ENCODE assay signal across 10 cellular contexts in the genomic region with DNA sequence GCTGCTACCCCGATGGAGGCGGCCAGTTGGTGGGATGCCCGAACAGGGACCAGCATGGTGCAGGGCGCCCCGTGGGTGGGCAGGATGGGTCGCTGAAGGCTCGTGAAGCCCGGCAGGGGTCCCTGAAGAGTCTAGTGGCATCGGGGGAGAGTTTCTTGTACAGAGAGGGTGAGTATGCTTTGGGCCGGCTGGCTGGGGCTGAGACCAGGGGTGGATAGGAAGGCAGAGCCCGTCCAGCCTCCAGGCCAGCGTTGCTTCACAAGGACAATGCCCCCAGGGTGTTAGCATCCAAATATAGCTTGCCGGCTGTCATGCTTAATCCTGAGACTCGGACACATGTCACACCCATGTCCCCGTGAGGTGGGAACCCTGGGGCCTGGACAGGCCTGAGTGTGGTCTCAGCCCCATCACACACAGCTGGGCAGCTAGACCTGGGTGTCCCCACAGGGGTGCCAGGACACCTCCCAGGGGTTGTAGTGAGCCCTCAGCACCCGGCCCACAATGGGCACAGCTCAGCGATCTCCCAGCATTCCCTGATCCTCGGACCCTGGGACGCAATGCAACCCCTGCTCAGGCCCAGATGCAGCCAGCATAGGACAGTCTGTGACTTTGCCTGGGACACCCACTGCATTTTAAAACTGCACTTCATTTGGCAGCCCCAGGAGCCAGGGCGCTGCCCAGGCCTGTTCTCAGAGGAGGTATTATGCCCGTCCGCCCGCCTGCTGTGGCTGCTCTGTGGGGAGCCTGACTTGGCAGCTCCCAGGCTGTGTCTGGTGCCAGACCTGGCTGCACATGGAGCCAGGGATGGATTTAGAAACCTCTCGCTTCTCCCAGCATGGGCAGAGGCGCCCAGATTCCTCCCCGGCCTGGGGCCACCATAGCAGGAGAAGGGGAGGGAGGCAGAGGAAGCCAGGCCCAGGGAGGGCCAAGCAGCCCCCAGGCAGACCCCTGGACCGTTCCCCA. TPM values are rescaled to one million over a fixed set of nuclear protein-coding genes. Genes with fewer than 3 reads are reported as not detected.
DNase-seq lines count a peak whose midpoint lies in the region; ATAC-seq, FAIRE-seq and TF ChIP-seq lines count a peak whose summit lies in the region.
"Had no signal": no experiment of that assay in that cellular context is flagged by ENCODE, and none has a peak within 500 bp of the region (broad histone marks: within the 10 kb centered on the region; RNA-seq: fewer than 3 reads in every experiment).

No MANE protein-coding gene starts in this region.

- FAIRE-seq in GM12892 (lab: Jason Lieb, UNC): no peak
- FAIRE-seq: colon had no signal

- H3K36me3 ChIP-seq in NT2/D1 (ENCODE audit: insufficient read depth, insufficient read length, low read length) (no peaks in the 10 kb centered on the region), prostate gland (no peaks in the 10 kb centered on the region), GM23248 (ENCODE audit: low read depth) (no peaks in the 10 kb centered on the region)

- H3K9me2 ChIP-seq in GM23248 (ENCODE audit: insufficient read depth): no peaks in the 10 kb centered on the region

- no peaks in the 10 kb centered on the region for H3K79me2 ChIP-seq in GM23248 (ENCODE audit: insufficient read depth)

- H3K36me3 Mint-ChIP-seq in activated CD4-positive, alpha-beta memory T cell treated with anti-CD3 and anti-CD28 coated beads, Interleukin-2, amount 10 ng/mL, durations not matched to agents 7 days and 5 days (ENCODE audit: low read depth): peaks cover 8% of the 10 kb centered on the region

- H3K27me3 ChIP-seq in NT2/D1 (ENCODE audit: insufficient read depth, insufficient read length) (no peaks in the 10 kb centered on the region), prostate gland (replicated peaks; ENCODE audit: insufficient read depth) (no peaks in the 10 kb centered on the region), GM23248 (replicated peaks; ENCODE audit: insufficient read depth) (no peaks in the 10 kb centered on the region)

- no peak for TF ChIP-seq CTCF in prostate gland (IDR thresholded peaks at IDR 0.05)

- H4K20me1 ChIP-seq in GM23248 (ENCODE audit: insufficient read depth): no peaks in the 10 kb centered on the region

- H3K4me2 ChIP-seq in GM23248 (ENCODE audit: unreplicated experiment): no peak overlapping the region

- in situ Hi-C loops in GM23248 (cut with MboI): no loop called here

- CTCF ChIA-PET in activated CD4-positive, alpha-beta memory T cell treated with anti-CD3 and anti-CD28 coated beads, Interleukin-2, amount 10 ng/mL, durations not matched to agents 7 days and 5 days (lab: Charles Lee): no interaction called here

- H3K4me3 ChIP-seq in NT2/D1 (ENCODE audit: insufficient read length, low read depth) (no peak overlapping the region), prostate gland (no peak overlapping the region), GM23248 (no peak overlapping the region)

- 57% methylated on average over 27 of the region's 27 CpGs for WGBS in prostate gland
- WGBS in GM23248 (ENCODE audit: low coverage in 1 of 2, low lambda C conversion rate in 2 of 2, missing lambda C conversion rate in 2 of 2), 2 experiments: 82 to 84% methylated on average over 26 to 27 of the region's 27 CpGs

- H3K9ac ChIP-seq in NT2/D1 (ENCODE audit: insufficient read length, low read depth) (peak overlapping the region; percentile 6), GM23248 (no peak overlapping the region)

- H3K9me3 ChIP-seq in NT2/D1 (ENCODE audit: insufficient read depth, low read length) (no peaks in the 10 kb centered on the region), prostate gland (no peaks in the 10 kb centered on the region), GM23248 (ENCODE audit: low read depth) (no peaks in the 10 kb centered on the region)

- H3F3A ChIP-seq in GM23248 (ENCODE audit: insufficient read depth): no peaks in the 10 kb centered on the region

- TF ChIP-seq POLR2A in prostate gland (IDR thresholded peaks at IDR 0.05): no peak
- TF ChIP-seq POLR2A in GM12892 (IDR thresholded peaks at IDR 0.05; ENCODE audit: low read depth, low read length): no peak

- no peak overlapping the region for H2AFZ ChIP-seq in GM23248

- H3K27ac ChIP-seq in prostate gland (peak overlapping the region; percentile 41 to 49), GM23248 (no peak overlapping the region)

- no peaks in the 10 kb centered on the region for H3K9me3 Mint-ChIP-seq in activated CD4-positive, alpha-beta memory T cell treated with anti-CD3 and anti-CD28 coated beads, Interleukin-2, amount 10 ng/mL, durations not matched to agents 7 days and 5 days

- H3K27ac Mint-ChIP-seq in activated CD4-positive, alpha-beta memory T cell treated with anti-CD3 and anti-CD28 coated beads, Interleukin-2, amount 10 ng/mL, durations not matched to agents 7 days and 5 days: no peak overlapping the region

- H3K4me1 ChIP-seq in NT2/D1 (ENCODE audit: insufficient read depth, insufficient read length): peaks cover 21% of the 10 kb centered on the region
- peaks cover 8% of the 10 kb centered on the region for H3K4me1 ChIP-seq in prostate gland (replicated peaks)
- 0 out of 2 replicates have a peak, but pooled peaks cover 4% of the 10 kb centered on the region for H3K4me1 ChIP-seq in GM23248 (ENCODE audit: insufficient read depth)

- POLR2A ChIA-PET in activated CD4-positive, alpha-beta memory T cell treated with anti-CD3 and anti-CD28 coated beads, Interleukin-2, amount 10 ng/mL, durations not matched to agents 7 days and 5 days (lab: Charles Lee): no interaction called here

- ATAC-seq in HG03442 (IDR thresholded peaks at IDR 0.05; ENCODE audit: unreplicated experiment): no peak
- ATAC-seq: HCT116 had no signal

- peak; percentile 43 for DNase-seq in ELF-1 (ENCODE audit: low read depth, low spot score)
- no peak for DNase-seq in NT2/D1 (ENCODE audit: low read depth, low spot score)
- DNase-seq in head of caudate nucleus: peak in 41 of 42 donors; percentile 22 to 87 (median 61)
- peak; percentile 82 for DNase-seq in prostate gland (ENCODE audit: low spot score)
- no peak for DNase-seq in GM23248
- DNase-seq in activated CD4-positive, alpha-beta memory T cell treated with anti-CD3 and anti-CD28 coated beads, Interleukin-2, amount 10 ng/mL, durations not matched to agents 7 days and 5 days: no peak
- DNase-seq in GM12892 (ENCODE audit: insufficient read length): no peak

- no peaks in the 10 kb centered on the region for H3K27me3 Mint-ChIP-seq in activated CD4-positive, alpha-beta memory T cell treated with anti-CD3 and anti-CD28 coated beads, Interleukin-2, amount 10 ng/mL, durations not matched to agents 7 days and 5 days

- peaks cover 63% of the 10 kb centered on the region for H3K4me1 Mint-ChIP-seq in activated CD4-positive, alpha-beta memory T cell treated with anti-CD3 and anti-CD28 coated beads, Interleukin-2, amount 10 ng/mL, durations not matched to agents 7 days and 5 days

- no peak overlapping the region for H3K4me3 Mint-ChIP-seq in activated CD4-positive, alpha-beta memory T cell treated with anti-CD3 and anti-CD28 coated beads, Interleukin-2, amount 10 ng/mL, durations not matched to agents 7 days and 5 days

- intact Hi-C loops in head of caudate nucleus (cut with DNase I) (no loop called here), prostate gland (cut with DNase I) (loop anchor here (5.0 kb wide), 1 partner anchor 34 kb away; no protein-coding TSS in a partner anchor)

RNA-seq across cellular contexts. Expression of a gene that starts 36.4 kb away (rescaled TPM):
- 100 to 1,000 TPM in 1 of 2 donors, 10 to 100 TPM in 1; 75.3 to 300 TPM for total RNA-seq in prostate gland
- 4.1 and 4.8 TPM in 2 replicates for total RNA-seq in GM23248 (2014; rRNA removed; shearing (Covaris generic))
- polyA plus RNA-seq in GM23248 (2016; fragmentation: Nextera tagmentation; extraction: Ambion mirVana): 11.1 and 11.8 TPM in 2 replicates
- 1 to 10 TPM; 8.1 to 9.6 TPM for total RNA-seq in activated CD4-positive, alpha-beta memory T cell treated with anti-CD3 and anti-CD28 coated beads, Interleukin-2, amount 10 ng/mL, durations not matched to agents 7 days and 5 days
- not detected for polyA plus RNA-seq in GM12892 (2012; ENCODE audit: missing spikeins)

Comparison
In these comparisons a context has a peak if more than half of its experiments do, and no peak if none do; other contexts are left out.
1. DNase-seq: peak in ELF-1 (single experiment), head of caudate nucleus (41 of 42) and prostate gland (single experiment); none in NT2/D1 (single experiment), GM23248 (single experiment), activated CD4-positive, alpha-beta memory T cell treated with anti-CD3 and anti-CD28 coated beads, Interleukin-2, amount 10 ng/mL, durations not matched to agents 7 days and 5 days (single experiment) and GM12892 (single experiment).
2. RNA of a gene that starts 36.4 kb away (total RNA-seq): 75.3 to 300 TPM in prostate gland; 8.1 to 9.6 TPM in activated CD4-positive, alpha-beta memory T cell treated with anti-CD3 and anti-CD28 coated beads, Interleukin-2, amount 10 ng/mL, durations not matched to agents 7 days and 5 days and 4.1 to 4.8 TPM in GM23248; every median in the first group is over 4 times any median in the second.